29 cellular contexts compared by ENCODE assay signal in the genomic region with DNA sequence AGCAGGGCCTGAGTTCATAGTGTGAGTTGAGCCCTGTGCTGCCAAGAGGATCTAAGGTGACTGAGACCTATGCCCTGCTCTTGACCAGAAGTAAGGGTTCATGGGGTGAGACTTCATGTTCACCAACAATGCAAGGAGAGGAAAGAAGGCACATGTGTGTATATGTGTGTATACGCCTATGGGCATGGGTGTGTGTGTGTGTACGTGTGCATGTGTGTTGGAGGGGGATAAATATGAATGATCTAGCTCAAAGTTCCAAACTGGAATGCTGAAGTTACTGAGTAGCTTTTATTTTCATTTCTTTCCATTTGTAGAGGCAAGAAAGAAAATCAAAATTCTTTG. TPM values are rescaled to one million over a fixed set of nuclear protein-coding genes. Genes with fewer than 3 reads are reported as not detected.
"Had no signal": no experiment of that assay in that cellular context is flagged by ENCODE, and none has a peak within 500 bp of the region (broad histone marks: within the 10 kb centered on the region; RNA-seq: fewer than 3 reads in every experiment).

No MANE protein-coding gene starts in this region.

- H3K9me3 Mint-ChIP-seq: activated CD4-positive, alpha-beta T cell treated with anti-CD3 and anti-CD28 coated beads, Interleukin-2, amount 10 ng/mL, durations not matched to agents 7 days and 5 days; activated naive CD4-positive, alpha-beta T cell treated with anti-CD3 and anti-CD28 coated beads, Interleukin-2, amount 50 U/mL, for 72 hours; activated T-helper 17 cell treated with anti-CD3 and anti-CD28 coated beads, Interleukin-2, amount 50 U/mL, for 72 hours; effector memory CD8-positive, alpha-beta T cell; neural crest cell; T-cell; T-helper 2 cell treated with Interferon-gamma antibody and Interleukin-4, amounts not matched to agents 5 μg/mL and 100 μg/mL, for 36 hours had no signal

- H3K27ac Mint-ChIP-seq: activated CD4-positive, alpha-beta T cell treated with anti-CD3 and anti-CD28 coated beads, Interleukin-2, amount 10 ng/mL, durations not matched to agents 7 days and 5 days; activated CD8-positive, alpha-beta T cell treated with anti-CD3 and anti-CD28 coated beads, Interleukin-2, amount 10 ng/mL, durations not matched to agents 7 days and 5 days; activated naive CD4-positive, alpha-beta T cell treated with anti-CD3 and anti-CD28 coated beads, Interleukin-2, amount 50 U/mL, for 72 hours; activated T-helper 17 cell treated with anti-CD3 and anti-CD28 coated beads, Interleukin-2, amount 50 U/mL, for 72 hours; effector memory CD8-positive, alpha-beta T cell; T-cell; T-helper 2 cell treated with Interferon-gamma antibody and Interleukin-4, amounts not matched to agents 5 μg/mL and 100 μg/mL, for 36 hours had no signal

- ATAC-seq: activated CD8-positive, alpha-beta T cell treated with anti-CD3 and anti-CD28 coated beads, Interleukin-2, amount 10 ng/mL, durations not matched to agents 7 days and 5 days; activated naive CD4-positive, alpha-beta T cell treated with anti-CD3 and anti-CD28 coated beads, Interleukin-2, amount 50 U/mL, for 72 hours; activated T-helper 17 cell treated with anti-CD3 and anti-CD28 coated beads, Interleukin-2, amount 50 U/mL, for 72 hours; effector memory CD8-positive, alpha-beta T cell; gastrocnemius medialis; left colon; mucosa of descending colon; right lobe of liver; T-cell had no signal

- H3K9me3 ChIP-seq: colonic mucosa, esophagus muscularis mucosa, gastrocnemius medialis, mucosa of descending colon, right lobe of liver, tibial artery had no signal

- H3K4me3 ChIP-seq: colonic mucosa, dorsolateral prefrontal cortex, esophagus muscularis mucosa, gastrocnemius medialis, mucosa of descending colon, right lobe of liver, tibial artery had no signal

- DNase-seq: activated CD4-positive, alpha-beta T cell treated with anti-CD3 and anti-CD28 coated beads, Interleukin-2, amount 10 ng/mL, durations not matched to agents 7 days and 5 days; activated CD4-positive, CD25-positive, alpha-beta regulatory T cell treated with anti-CD3 and anti-CD28 coated beads, Interleukin-2, amount 50 U/mL, for 72 hours; activated CD8-positive, alpha-beta T cell treated with anti-CD3 and anti-CD28 coated beads, Interleukin-2, amount 10 ng/mL, durations not matched to agents 7 days and 5 days; colonic mucosa; dorsolateral prefrontal cortex; effector memory CD8-positive, alpha-beta T cell; gastrocnemius medialis; hypothalamus; left colon; mesendoderm; mucosa of descending colon; occipital lobe; right lobe of liver; small intestine; stimulated activated CD4-positive, alpha-beta T cell treated with anti-CD3 and anti-CD28 coated beads, Interleukin-2, amount 100 ng/mL, for 48 hours; stimulated activated CD8-positive, alpha-beta memory T cell treated with anti-CD3 and anti-CD28 coated beads, Interleukin-4, amount 100 ng/mL, for 48 hours; stimulated activated naive CD4-positive, alpha-beta T cell treated with Interleukin-2 at 50 U/mL for 16 hours; T-cell had no signal

- H3K36me3 Mint-ChIP-seq: activated naive CD4-positive, alpha-beta T cell treated with anti-CD3 and anti-CD28 coated beads, Interleukin-2, amount 50 U/mL, for 72 hours; T-cell had no signal

- FAIRE-seq: astrocyte, endothelial cell of umbilical vein, islet of Langerhans, small intestine, urothelium cell line had no signal

- H3K4me3 Mint-ChIP-seq: activated CD4-positive, alpha-beta T cell treated with anti-CD3 and anti-CD28 coated beads, Interleukin-2, amount 10 ng/mL, durations not matched to agents 7 days and 5 days; activated CD8-positive, alpha-beta T cell treated with anti-CD3 and anti-CD28 coated beads, Interleukin-2, amount 10 ng/mL, durations not matched to agents 7 days and 5 days; activated T-helper 17 cell treated with anti-CD3 and anti-CD28 coated beads, Interleukin-2, amount 50 U/mL, for 72 hours; neural crest cell; T-cell; T-helper 2 cell treated with Interferon-gamma antibody and Interleukin-4, amounts not matched to agents 5 μg/mL and 100 μg/mL, for 36 hours had no signal

- H3K4me1 Mint-ChIP-seq: activated CD4-positive, alpha-beta T cell treated with anti-CD3 and anti-CD28 coated beads, Interleukin-2, amount 10 ng/mL, durations not matched to agents 7 days and 5 days; activated T-helper 17 cell treated with anti-CD3 and anti-CD28 coated beads, Interleukin-2, amount 50 U/mL, for 72 hours; neural crest cell had no signal

- H3K27ac ChIP-seq: colonic mucosa, dorsolateral prefrontal cortex, esophagus muscularis mucosa, gastrocnemius medialis, right lobe of liver, tibial artery had no signal

- H3K36me3 ChIP-seq: colonic mucosa, esophagus muscularis mucosa, gastrocnemius medialis, right lobe of liver, tibial artery had no signal

- H3K27me3 ChIP-seq: colonic mucosa, right lobe of liver had no signal

- H3K4me1 ChIP-seq: colonic mucosa, esophagus muscularis mucosa, gastrocnemius medialis, right lobe of liver, tibial artery had no signal

RNA-seq across cellular contexts. Expression of gene HAND1, which starts 25.6 kb away (rescaled TPM):
- total RNA-seq: activated CD4-positive, alpha-beta T cell treated with anti-CD3 and anti-CD28 coated beads, Interleukin-2, amount 10 ng/mL, durations not matched to agents 7 days and 5 days; activated CD8-positive, alpha-beta T cell treated with anti-CD3 and anti-CD28 coated beads, Interleukin-2, amount 10 ng/mL, durations not matched to agents 7 days and 5 days; activated naive CD4-positive, alpha-beta T cell treated with anti-CD3 and anti-CD28 coated beads, Interleukin-2, amount 50 U/mL, for 72 hours; activated T-helper 17 cell treated with anti-CD3 and anti-CD28 coated beads, Interleukin-2, amount 50 U/mL, for 72 hours; astrocyte; endothelial cell of umbilical vein; esophagus muscularis mucosa; gastrocnemius medialis; lower leg skin; neural crest cell; occipital lobe; right lobe of liver; T-cell had no signal
- polyA plus RNA-seq: endothelial cell of umbilical vein had no signal
